1 cellular context compared by ENCODE assay signal in genomic region chr19:38617283-38617763, GRCh38.
TF ChIP-seq lines count a peak whose summit lies in the region.

No MANE protein-coding gene starts in this region.

TF ChIP-seq in H1, 55 proteins besides CTCF, POLR2A, EP300 and RAD21:
- TF ChIP-seq SP2 (IDR thresholded peaks at IDR 0.05; ENCODE audit: low read length) (no peak), TCF12 (IDR thresholded peaks at IDR 0.05; ENCODE audit: low read depth, low read length) (no peak), NRF1 (IDR thresholded peaks at IDR 0.05; ENCODE audit: low read depth, low read length) (no peak), CBX5 (IDR thresholded peaks at IDR 0.05; ENCODE audit: low read depth, low read length) (no peak), TBP (IDR thresholded peaks at IDR 0.05; ENCODE audit: low read depth, low read length) (no peak), CREB1 (IDR thresholded peaks at IDR 0.05) (no peak), YY1 (IDR thresholded peaks at IDR 0.05; ENCODE audit: low read depth, low read length) (no peak), JUN (IDR thresholded peaks at IDR 0.05; ENCODE audit: low read depth, low read length) (no peak)
